In genomic region chr3:53921296-53921695, GRCh38 we compare ENCODE assay signal across 9 cellular contexts. TPM values are rescaled to one million over a fixed set of nuclear protein-coding genes. Genes with fewer than 3 reads are reported as not detected.
DNase-seq lines count a peak whose midpoint lies in the region; ATAC-seq, FAIRE-seq and TF ChIP-seq lines count a peak whose summit lies in the region.
"Had no signal": no experiment of that assay in that cellular context is flagged by ENCODE, and none has a peak within 500 bp of the region (broad histone marks: within the 10 kb centered on the region; RNA-seq: fewer than 3 reads in every experiment).

No MANE protein-coding gene starts in this region.

- H3K14ac ChIP-seq in IMR-90 (replicated peaks; ENCODE audit: low read depth, low read length) (no peak overlapping the region), mesenchymal stem cell (ENCODE audit: low read length in 2 of 2) (no peak overlapping the region)

- H3K4ac ChIP-seq in IMR-90 (ENCODE audit: low read depth, low read length) (no peak overlapping the region), mesenchymal stem cell (ENCODE audit: low read depth in 1 of 2, low read length in 2 of 2) (no peak overlapping the region)

- H3K4me3 ChIP-seq in IMR-90 (ENCODE audit: insufficient read depth, low read depth, low read length), result no peak overlapping the region
- no peak overlapping the region for H3K4me3 ChIP-seq in mesenchymal stem cell (ENCODE audit: insufficient read depth in 1 of 2, low read depth in 1 of 2, low read length in 2 of 2)

- peak; percentile 36 for FAIRE-seq in G401.6 (lab: Jason Lieb, UNC)

- no peak overlapping the region for H2BK15ac ChIP-seq in IMR-90 (ENCODE audit: low read depth, low read length)
- no peak overlapping the region for H2BK15ac ChIP-seq in mesenchymal stem cell (ENCODE audit: low read depth, poor library complexity, severe bottlenecking)

- H3K79me1 ChIP-seq in IMR-90 (ENCODE audit: low read depth in 1 of 2, low read length in 2 of 2) (no peaks in the 10 kb centered on the region), mesenchymal stem cell (replicated peaks; ENCODE audit: low read length, poor library complexity, severe bottlenecking) (no peaks in the 10 kb centered on the region)

- H3K27me3 ChIP-seq in IMR-90 (ENCODE audit: control insufficient read depth, insufficient read depth, low read length) (no peaks in the 10 kb centered on the region), mesenchymal stem cell (ENCODE audit: control insufficient read depth in 1 of 2, insufficient read depth in 1 of 2, low read length in 2 of 2) (peaks cover 0 to 3% of the 10 kb centered on the region in 2 experiments)

- H3K36me3 ChIP-seq in IMR-90 (ENCODE audit: control insufficient read depth, insufficient read depth, low read length) (no peaks in the 10 kb centered on the region), mesenchymal stem cell (ENCODE audit: control insufficient read depth in 1 of 2, insufficient read depth in 2 of 2, low read depth in 1 of 2, low read length in 2 of 2) (no peaks in the 10 kb centered on the region)

- no peak overlapping the region for H3K23ac ChIP-seq in IMR-90 (ENCODE audit: low read depth, low read length)
- H3K23ac ChIP-seq in mesenchymal stem cell (ENCODE audit: low read length in 2 of 2), result no peak overlapping the region

- H2AK9ac ChIP-seq in IMR-90 (replicated peaks; ENCODE audit: low read depth, low read length, poor library complexity), result no peak overlapping the region

- in situ Hi-C loops in IMR-90 (cut with MboI; ENCODE audit: low sequenced_read_pairs), result no loop called here

- H2BK12ac ChIP-seq in mesenchymal stem cell (ENCODE audit: low read length in 2 of 2), result no peak overlapping the region

- H2BK5ac ChIP-seq in IMR-90 (ENCODE audit: low read depth, low read length, poor library complexity, severe bottlenecking), result no peak overlapping the region
- no peak overlapping the region for H2BK5ac ChIP-seq in mesenchymal stem cell (ENCODE audit: low read depth, low read length, poor library complexity, severe bottlenecking)

- H4K20me1 ChIP-seq in IMR-90 (ENCODE audit: insufficient read depth, low read length), result no peaks in the 10 kb centered on the region

- H3K27ac ChIP-seq in IMR-90 (ENCODE audit: insufficient read depth, low read length) (no peak overlapping the region), mesenchymal stem cell (ENCODE audit: low read length, poor library complexity, severe bottlenecking) (no peak overlapping the region)

- WGBS in IMR-90 (ENCODE audit: extremely low coverage in 2 of 2, insufficient read length in 1 of 2), 2 experiments, result no CpG with 5 or more reads among the region's 1 CpG
- 73% methylated on average over 1 of the region's 1 CpG for WGBS in mesenchymal stem cell

- peak; percentile 40 for TF ChIP-seq CTCF in IMR-90 (conservative IDR thresholded peaks at IDR 0.05; ENCODE audit: low read depth, low read length)

- no peak overlapping the region for H2AFZ ChIP-seq in IMR-90 (replicated peaks; ENCODE audit: low read length, poor library complexity)
- H2AFZ ChIP-seq in mesenchymal stem cell (ENCODE audit: low read depth, low read length), result no peak overlapping the region

- peak; percentile 42; the same call in 1 of the 2 replicates for ATAC-seq in IMR-90 (ENCODE audit: low read depth)
- no peak for ATAC-seq in GM21515 (IDR thresholded peaks at IDR 0.05; ENCODE audit: unreplicated experiment)
- no peak for ATAC-seq in GM21381 (IDR thresholded peaks at IDR 0.05; ENCODE audit: unreplicated experiment)
- no peak for ATAC-seq in HG02623 (IDR thresholded peaks at IDR 0.05; ENCODE audit: unreplicated experiment)

- no peak for TF ChIP-seq POLR2A in IMR-90 (IDR thresholded peaks at IDR 0.05; ENCODE audit: low read depth, low read length)

- H4K8ac ChIP-seq in IMR-90 (ENCODE audit: low read depth in 2 of 2, low read length in 2 of 2), result no peak overlapping the region
- H4K8ac ChIP-seq in mesenchymal stem cell (ENCODE audit: low read length), result no peak overlapping the region

- H2BK20ac ChIP-seq in IMR-90 (ENCODE audit: low read depth, low read length), result no peak overlapping the region

- H3K9me1 ChIP-seq in IMR-90 (ENCODE audit: insufficient read depth, low read length), result no peaks in the 10 kb centered on the region

- no peak overlapping the region for H4K5ac ChIP-seq in IMR-90 (ENCODE audit: low read depth, low read length)

- H3K4me2 ChIP-seq in IMR-90 (ENCODE audit: low read depth, low read length), result no peak overlapping the region
- H3K4me2 ChIP-seq in mesenchymal stem cell (ENCODE audit: low read length, poor library complexity, severe bottlenecking), result no peak overlapping the region

- no TSS peak for BruUV-seq in IMR-90 (replicated peaks; lab: Mats Ljungman, UMichigan)

- peak; percentile 47 for TF ChIP-seq RAD21 in IMR-90 (IDR thresholded peaks at IDR 0.05; ENCODE audit: low read length)

- no peak overlapping the region for H2AK5ac ChIP-seq in IMR-90 (ENCODE audit: low read depth, low read length)
- no peak overlapping the region for H2AK5ac ChIP-seq in mesenchymal stem cell (ENCODE audit: low read length, severe bottlenecking)

- CTCF ChIA-PET in IMR-90 (lab: Yijun Ruan, JAX), result no interaction called here

- no peaks in the 10 kb centered on the region for H3K9me3 ChIP-seq in IMR-90 (ENCODE audit: control insufficient read depth, insufficient read depth, low read length)
- H3K9me3 ChIP-seq in mesenchymal stem cell (ENCODE audit: control insufficient read depth, low read length), result no peaks in the 10 kb centered on the region

- POLR2A ChIA-PET in IMR-90 (lab: Charles Lee; ENCODE audit: unreplicated experiment), result no interaction called here

- no peak overlapping the region for H3K18ac ChIP-seq in IMR-90 (ENCODE audit: low read depth, low read length)
- H3K18ac ChIP-seq in mesenchymal stem cell (ENCODE audit: low read depth in 1 of 2, low read length in 2 of 2), result no peak overlapping the region

- H3K4me1 ChIP-seq in IMR-90 (ENCODE audit: control insufficient read depth, insufficient read depth, low read length) (no peaks in the 10 kb centered on the region), mesenchymal stem cell (ENCODE audit: control insufficient read depth, insufficient read depth, low read depth, low read length) (no peaks in the 10 kb centered on the region)

- no peak overlapping the region for H2BK120ac ChIP-seq in IMR-90 (ENCODE audit: low read depth, low read length)
- no peak overlapping the region for H2BK120ac ChIP-seq in mesenchymal stem cell (ENCODE audit: low read depth, low read length)

- no peak overlapping the region for H3K56ac ChIP-seq in IMR-90 (ENCODE audit: extremely low read depth, insufficient read depth, low read length)

- no peak overlapping the region for H3K9ac ChIP-seq in IMR-90 (ENCODE audit: low read depth, low read length)
- no peak overlapping the region for H3K9ac ChIP-seq in mesenchymal stem cell (ENCODE audit: low read length)

- H4K91ac ChIP-seq in IMR-90 (ENCODE audit: insufficient read depth, low read depth, low read length) (no peak overlapping the region), mesenchymal stem cell (ENCODE audit: low read length) (no peak overlapping the region)

- DNase-seq in IMR-90, result peak; percentile 8
- peak; percentile 14 for DNase-seq in amniotic epithelial cell (ENCODE audit: low read depth)
- DNase-seq in mesenchymal stem cell, result peak; percentile 6
- DNase-seq in stimulated activated CD4-positive, alpha-beta T cell treated with anti-CD3 and anti-CD28 coated beads, Interleukin-12 subunit alpha, Interleukin-12 subunit beta, amount 100 ng/mL, for 4 hours, result no peak
- DNase-seq: NCI-H226 had no signal

- intact Hi-C loops in IMR-90 (cut with micrococcal nuclease), result no loop called here

- dilution Hi-C loops in IMR-90 (cut with HindIII; ENCODE audit: low sequenced_read_pairs, unreplicated experiment), result no loop called here

TF ChIP-seq in IMR-90, 13 proteins besides CTCF, POLR2A, EP300 and RAD21:
- TF ChIP-seq MXI1 (IDR thresholded peaks at IDR 0.05; ENCODE audit: borderline replicate concordance, low read depth, low read length) (no peak), SMC3 (IDR thresholded peaks at IDR 0.05; ENCODE audit: low read depth, low read length) (0 out of 2 replicates have a peak, but pooled peaks have one; percentile 7)
TF ChIP-seq in IMR-90: peak in this region for 1.

RNA-seq across cellular contexts. Expression of gene SELENOK, which starts 29.6 kb away (rescaled TPM):
- 19.2 and 37.1 TPM in 2 replicates for total RNA-seq in IMR-90 (2012; rRNA removed)
- 35.5 and 36.2 TPM in 2 replicates for polyA plus RNA-seq in IMR-90 (2012; rRNA removed)
- polyA plus RNA-seq in IMR-90 (2012; cell fraction: cytosol; rRNA removed), result 7.9 and 31.3 TPM in 2 replicates
- polyA plus RNA-seq in IMR-90 (2012; cell fraction: nucleus; rRNA removed; ENCODE audit: low replicate concordance), result 1.6 and 16.1 TPM in 2 replicates
- 54.5 TPM for polyA plus RNA-seq in mesenchymal stem cell (2013, experiment 1 of 2)
- 57.9 TPM for polyA plus RNA-seq in mesenchymal stem cell (2013, experiment 2 of 2)

RNA-seq across cellular contexts. Expression of gene ACTR8, which starts 39.3 kb away (rescaled TPM):
- 31.4 and 35.8 TPM in 2 replicates for total RNA-seq in IMR-90 (2012; rRNA removed)
- polyA plus RNA-seq in IMR-90 (2012; rRNA removed), result 14.5 and 20.3 TPM in 2 replicates
- 4.6 and 6.5 TPM in 2 replicates for polyA plus RNA-seq in IMR-90 (2012; cell fraction: cytosol; rRNA removed)
- 7.6 and 24.1 TPM in 2 replicates for polyA plus RNA-seq in IMR-90 (2012; cell fraction: nucleus; rRNA removed; ENCODE audit: low replicate concordance)
- 18.4 TPM for polyA plus RNA-seq in mesenchymal stem cell (2013, experiment 1 of 2)
- polyA plus RNA-seq in mesenchymal stem cell (2013, experiment 2 of 2), result 19.2 TPM
